In genomic region chr3:66206806-66207205, GRCh38 we compare ENCODE assay signal across 29 cellular contexts.
"Had no signal": no experiment of that assay in that cellular context is flagged by ENCODE, and none has a peak within 500 bp of the region (broad histone marks: within the 10 kb centered on the region; RNA-seq: fewer than 3 reads in every experiment).

No MANE protein-coding gene starts in this region.

- H3K27ac ChIP-seq: neutrophil, ovary, parathyroid adenoma, psoas muscle, right lobe of liver, sigmoid colon, stomach, tibial artery, transverse colon, upper lobe of right lung, uterus had no signal

- H3K79me2 ChIP-seq: parathyroid adenoma had no signal

- H3K27ac Mint-ChIP-seq: naive thymus-derived CD8-positive, alpha-beta T cell; natural killer cell treated with Interleukin-12 subunit alpha and Interleukin-12 subunit beta and Interleukin-15 and Interleukin-18, amount 100 ng/mL, for 72 hours; nephron progenitor cell; progenitor cell of endocrine pancreas; stimulated activated effector memory CD8-positive, alpha-beta T cell treated with anti-CD3 and anti-CD28 coated beads, Interleukin-12 subunit alpha, Interleukin-12 subunit beta, amount 100 ng/mL, for 72 hours; stimulated activated naive B cell treated with anti-CD40 and anti-IgM and Interleukin-4, amounts not matched to agents 10 μg/mL and 1 μg/mL and 100 μg/mL, for 72 hours; stimulated activated naive CD8-positive, alpha-beta T cell treated with anti-CD3 and anti-CD28 coated beads, Interleukin-15, Interleukin-2, amounts not matched to agents 100 ng/mL and 50 ng/mL, for 24 hours; type B pancreatic cell had no signal

- H3K27me3 ChIP-seq: ovary, right lobe of liver, sigmoid colon, tibial artery, transverse colon, upper lobe of right lung, uterus had no signal

- H3K4me3 ChIP-seq: ovary, psoas muscle, right lobe of liver, sigmoid colon, stomach, tibial artery, transverse colon, upper lobe of right lung, uterus had no signal

- H2AFZ ChIP-seq: parathyroid adenoma had no signal

- FAIRE-seq: small intestine had no signal

- ATAC-seq: naive thymus-derived CD8-positive, alpha-beta T cell; psoas muscle; right cardiac atrium; right lobe of liver; stimulated activated effector memory CD8-positive, alpha-beta T cell treated with anti-CD3 and anti-CD28 coated beads, Interleukin-12 subunit alpha, Interleukin-12 subunit beta, amount 100 ng/mL, for 72 hours; stimulated activated naive B cell treated with anti-CD40 and anti-IgM and Interleukin-4, amounts not matched to agents 10 μg/mL and 1 μg/mL and 100 μg/mL, for 72 hours; upper lobe of right lung had no signal

- H3K36me3 Mint-ChIP-seq: naive thymus-derived CD8-positive, alpha-beta T cell; natural killer cell treated with Interleukin-12 subunit alpha and Interleukin-12 subunit beta and Interleukin-15 and Interleukin-18, amount 100 ng/mL, for 72 hours; stimulated activated effector memory CD8-positive, alpha-beta T cell treated with anti-CD3 and anti-CD28 coated beads, Interleukin-12 subunit alpha, Interleukin-12 subunit beta, amount 100 ng/mL, for 72 hours; stimulated activated naive B cell treated with anti-CD40 and anti-IgM and Interleukin-4, amounts not matched to agents 10 μg/mL and 1 μg/mL and 100 μg/mL, for 72 hours; type B pancreatic cell had no signal

- H3K27me3 Mint-ChIP-seq: progenitor cell of endocrine pancreas had no signal

- H3K4me1 ChIP-seq: parathyroid adenoma, psoas muscle, right lobe of liver, sigmoid colon, stomach, tibial artery, transverse colon, upper lobe of right lung, uterus had no signal

- H3K4me1 Mint-ChIP-seq: naive thymus-derived CD8-positive, alpha-beta T cell; neural crest cell; stimulated activated effector memory CD8-positive, alpha-beta T cell treated with anti-CD3 and anti-CD28 coated beads, Interleukin-12 subunit alpha, Interleukin-12 subunit beta, amount 100 ng/mL, for 72 hours; stimulated activated naive B cell treated with anti-CD40 and anti-IgM and Interleukin-4, amounts not matched to agents 10 μg/mL and 1 μg/mL and 100 μg/mL, for 72 hours had no signal

- DNase-seq: naive thymus-derived CD8-positive, alpha-beta T cell; nephron progenitor cell; nucleus accumbens; ovary; posterior cingulate gyrus; psoas muscle; right cardiac atrium; right lobe of liver; sigmoid colon; small intestine; stimulated activated CD4-positive, alpha-beta T cell treated with anti-CD3 and anti-CD28 coated beads, Interleukin-15, amount 100 ng/mL, for 24 hours; stimulated activated CD4-positive, alpha-beta T cell treated with anti-CD3 and anti-CD28 coated beads, Interleukin-2, amount 100 ng/mL, for 24 hours; stimulated activated CD4-positive, alpha-beta T cell treated with anti-CD3 and anti-CD28 coated beads, Interleukin-2, amount 100 ng/mL, for 48 hours; stimulated activated CD4-positive, alpha-beta T cell treated with anti-CD3 and anti-CD28 coated beads, Interleukin-4, amount 100 ng/mL, for 24 hours; stimulated activated naive B cell treated with anti-CD40 and anti-IgM and Interleukin-4, amounts not matched to agents 10 μg/mL and 1 μg/mL and 100 μg/mL, for 72 hours; stimulated activated naive CD4-positive, alpha-beta T cell treated with Interleukin-2 at 50 U/mL for 16 hours; stomach; tibial artery; transverse colon; upper lobe of right lung; uterus had no signal

- H3K9ac ChIP-seq: parathyroid adenoma had no signal

- H3K9me3 Mint-ChIP-seq: naive thymus-derived CD8-positive, alpha-beta T cell; natural killer cell treated with Interleukin-12 subunit alpha and Interleukin-12 subunit beta and Interleukin-15 and Interleukin-18, amount 100 ng/mL, for 72 hours; nephron progenitor cell; neural crest cell; stimulated activated effector memory CD8-positive, alpha-beta T cell treated with anti-CD3 and anti-CD28 coated beads, Interleukin-12 subunit alpha, Interleukin-12 subunit beta, amount 100 ng/mL, for 72 hours; stimulated activated naive B cell treated with anti-CD40 and anti-IgM and Interleukin-4, amounts not matched to agents 10 μg/mL and 1 μg/mL and 100 μg/mL, for 72 hours; stimulated activated naive CD8-positive, alpha-beta T cell treated with anti-CD3 and anti-CD28 coated beads, Interleukin-15, Interleukin-2, amounts not matched to agents 100 ng/mL and 50 ng/mL, for 24 hours; type B pancreatic cell had no signal

- H3K4me3 Mint-ChIP-seq: naive thymus-derived CD8-positive, alpha-beta T cell; natural killer cell treated with Interleukin-12 subunit alpha and Interleukin-12 subunit beta and Interleukin-15 and Interleukin-18, amount 100 ng/mL, for 72 hours; nephron progenitor cell; neural crest cell; stimulated activated effector memory CD8-positive, alpha-beta T cell treated with anti-CD3 and anti-CD28 coated beads, Interleukin-12 subunit alpha, Interleukin-12 subunit beta, amount 100 ng/mL, for 72 hours; stimulated activated naive B cell treated with anti-CD40 and anti-IgM and Interleukin-4, amounts not matched to agents 10 μg/mL and 1 μg/mL and 100 μg/mL, for 72 hours; stimulated activated naive CD8-positive, alpha-beta T cell treated with anti-CD3 and anti-CD28 coated beads, Interleukin-15, Interleukin-2, amounts not matched to agents 100 ng/mL and 50 ng/mL, for 24 hours; type B pancreatic cell had no signal

- H3K9me3 ChIP-seq: neutrophil, ovary, psoas muscle, right lobe of liver, sigmoid colon, stomach, tibial artery, transverse colon, upper lobe of right lung, uterus had no signal

- H3K36me3 ChIP-seq: neutrophil, ovary, right lobe of liver, sigmoid colon, stomach, tibial artery, transverse colon, upper lobe of right lung, uterus had no signal
